Comparison of ENCODE assay signal across 15 cellular contexts in the genomic region with DNA sequence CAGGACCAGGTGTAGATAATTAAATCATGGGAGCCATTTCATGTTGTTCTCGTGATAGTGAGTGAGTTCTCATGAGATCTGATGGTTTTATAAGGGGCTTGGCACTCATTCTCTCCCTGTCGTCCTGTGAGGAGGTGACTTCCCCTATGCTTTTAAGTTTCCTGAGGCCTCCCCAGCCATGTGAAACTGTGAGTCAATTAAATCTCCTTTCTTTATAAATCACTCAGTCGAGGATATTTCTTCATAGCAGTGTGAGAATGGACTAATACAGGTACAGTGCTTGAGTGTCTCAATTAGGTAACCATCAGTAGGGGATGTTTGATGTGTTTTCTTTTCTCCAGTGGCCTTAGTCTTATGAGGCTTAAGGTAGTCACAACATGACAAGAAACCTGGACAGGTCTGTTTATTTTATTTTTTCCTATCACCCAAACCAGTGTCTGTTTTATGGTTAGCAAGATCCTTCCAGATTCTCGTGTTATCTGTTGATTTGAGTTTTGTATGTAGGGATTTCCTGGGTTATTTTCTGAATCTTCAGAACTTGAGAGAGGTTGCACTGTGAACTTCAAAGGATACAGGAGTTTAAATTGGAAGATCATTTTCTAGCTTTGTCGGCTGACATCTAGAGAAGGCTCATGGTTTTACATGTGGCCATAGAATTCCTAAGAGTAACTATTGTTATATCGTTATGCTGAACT. TPM values are rescaled to one million over a fixed set of nuclear protein-coding genes. Genes with fewer than 3 reads are reported as not detected.
DNase-seq lines count a peak whose midpoint lies in the region; ATAC-seq and TF ChIP-seq lines count a peak whose summit lies in the region.
"Had no signal": no experiment of that assay in that cellular context is flagged by ENCODE, and none has a peak within 500 bp of the region (broad histone marks: within the 10 kb centered on the region; RNA-seq: fewer than 3 reads in every experiment).

No MANE protein-coding gene starts in this region.

- CTCF ChIA-PET in CD4-positive, alpha-beta memory T cell (lab: Charles Lee; ENCODE audit: partially characterized antibody): no interaction called here
- CTCF ChIA-PET in T-cell (lab: Charles Lee): interaction anchor here in 1 of 2 donors (0.7 kb wide), 1 partner anchor 18 kb away, joined by 3 read pairs; no protein-coding TSS in a partner anchor

- H3K4me1 ChIP-seq in CD4-positive, alpha-beta memory T cell (ENCODE audit: insufficient read depth, low read length): peaks cover 27% of the 10 kb centered on the region
- H3K4me1 ChIP-seq: HAP-1 had no signal

- no peaks in the 10 kb centered on the region for H3K9me3 ChIP-seq in CD4-positive, alpha-beta memory T cell (ENCODE audit: control insufficient read depth in 1 of 2, low read length in 2 of 2)
- H3K9me3 ChIP-seq: HAP-1 had no signal

- H3K36me3 Mint-ChIP-seq in CD14-positive monocyte: peaks cover 16 to 21% of the 10 kb centered on the region in 2 donors
- H3K36me3 Mint-ChIP-seq in CD4-positive, alpha-beta memory T cell: peaks cover 30 to 38% of the 10 kb centered on the region in 2 donors
- H3K36me3 Mint-ChIP-seq in T-cell: peaks cover 38% of the 10 kb centered on the region
- peaks cover 39% of the 10 kb centered on the region for H3K36me3 Mint-ChIP-seq in memory B cell

- peaks cover 13% of the 10 kb centered on the region for H3K36me3 ChIP-seq in CD4-positive, alpha-beta memory T cell (ENCODE audit: insufficient read depth, low read length)
- H3K36me3 ChIP-seq: neural progenitor cell had no signal

- POLR2A ChIA-PET in CD4-positive, alpha-beta memory T cell (lab: Charles Lee; ENCODE audit: partially characterized antibody): no interaction called here
- POLR2A ChIA-PET in T-cell (lab: Charles Lee): no interaction called here

- no peak overlapping the region for H3K4me3 ChIP-seq in CD4-positive, alpha-beta memory T cell (ENCODE audit: low read length in 2 of 2)
- H3K4me3 ChIP-seq: HAP-1, lung, neural progenitor cell had no signal

- no peaks in the 10 kb centered on the region for H3K27me3 ChIP-seq in CD4-positive, alpha-beta memory T cell (ENCODE audit: insufficient read depth, low read length)
- H3K27me3 ChIP-seq: neural progenitor cell had no signal

- H3K4me3 Mint-ChIP-seq in CD14-positive monocyte (peak overlapping the region in 1 of 2 donors; percentile 26), T-cell (peak overlapping the region; percentile 37 to 55 (median 52)), memory B cell (no peak overlapping the region)
- peak overlapping the region; percentile 7 to 69 (median 56) for H3K4me3 Mint-ChIP-seq in CD4-positive, alpha-beta memory T cell
- H3K4me3 Mint-ChIP-seq: neural progenitor cell had no signal

- H3K27me3 Mint-ChIP-seq in CD14-positive monocyte (ENCODE audit: low read depth in 3 of 3) (peaks cover 0 to 1% (median 0%) of the 10 kb centered on the region in 3 donors), T-cell (no peaks in the 10 kb centered on the region), memory B cell (no peaks in the 10 kb centered on the region)
- no peaks in the 10 kb centered on the region for H3K27me3 Mint-ChIP-seq in CD4-positive, alpha-beta memory T cell

- intact Hi-C loops in CD14-positive monocyte (cut with micrococcal nuclease): no loop called here
- intact Hi-C loops in CD4-positive, alpha-beta memory T cell (cut with micrococcal nuclease): no loop called here

- DNase-seq in CD14-positive monocyte (ENCODE audit: low spot score) (no peak), T-cell (no peak), memory B cell (ENCODE audit: low spot score in 2 of 2) (no peak), A172 (ENCODE audit: low spot score) (no peak), AG08395 (ENCODE audit: low spot score) (no peak), DMS153 (lab: John Stamatoyannopoulos, UW) (no peak)
- peak in 1 of 5 donors; percentile 4 for DNase-seq in CD4-positive, alpha-beta memory T cell
- DNase-seq: anterior cingulate cortex; NCI-H1092; NCI-H2171; SHP77 treated with DMSO at 0.1 percent for 48 hours; stimulated activated naive CD4-positive, alpha-beta T cell treated with Interleukin-2 at 50 U/mL for 16 hours had no signal

- H3K4me1 Mint-ChIP-seq in CD14-positive monocyte (peaks cover 38% of the 10 kb centered on the region), T-cell (peaks cover 46 to 60% (median 51%) of the 10 kb centered on the region in 3 donors), memory B cell (peaks cover 30% of the 10 kb centered on the region)
- peaks cover 36 to 61% (median 47%) of the 10 kb centered on the region in 4 donors for H3K4me1 Mint-ChIP-seq in CD4-positive, alpha-beta memory T cell
- H3K4me1 Mint-ChIP-seq: neural progenitor cell had no signal

- H3K9me3 Mint-ChIP-seq in CD14-positive monocyte (peaks cover 0 to 12% (median 3%) of the 10 kb centered on the region in 7 donors), T-cell (peaks cover 0 to 9% (median 6%) of the 10 kb centered on the region in 3 donors), memory B cell (peaks cover 7% of the 10 kb centered on the region)
- H3K9me3 Mint-ChIP-seq in CD4-positive, alpha-beta memory T cell: peaks cover 0 to 4% (median 2%) of the 10 kb centered on the region in 8 donors
- H3K9me3 Mint-ChIP-seq: neural progenitor cell had no signal

- peak overlapping the region in 4 of 7 donors; percentile 44 to 66 (median 54) for H3K27ac Mint-ChIP-seq in CD14-positive monocyte
- H3K27ac Mint-ChIP-seq in CD4-positive, alpha-beta memory T cell: peak overlapping the region; percentile 27 to 81 (median 69)
- H3K27ac Mint-ChIP-seq in T-cell: peak overlapping the region; percentile 56 to 78
- peak overlapping the region; percentile 49 for H3K27ac Mint-ChIP-seq in memory B cell
- H3K27ac Mint-ChIP-seq: neural progenitor cell had no signal

- H3K27ac ChIP-seq in CD4-positive, alpha-beta memory T cell (ENCODE audit: low read depth, low read length): no peak overlapping the region

- TF ChIP-seq CTCF in CD14-positive monocyte (IDR thresholded peaks at IDR 0.05): no peak

- ATAC-seq in T-cell (replicated peaks in 1 of 4) (peak; percentile 11 to 55 (median 46)), memory B cell (ENCODE audit: low read depth) (no peak)

RNA-seq across cellular contexts. Expression of a gene that starts 32.1 kb away (rescaled TPM):
- polyA plus RNA-seq in CD14-positive monocyte: 10 to 100 TPM; 18.6 to 22.7 TPM
- total RNA-seq in CD4-positive, alpha-beta memory T cell: 10 to 100 TPM; 23.5 to 25.1 TPM
- polyA plus RNA-seq in CD4-positive, alpha-beta memory T cell: 10 to 100 TPM; 30.0 to 36.7 TPM
- 10 to 100 TPM; 13.8 to 19.8 (median 16.6) TPM for total RNA-seq in T-cell
- total RNA-seq in A172 (2014; rRNA removed; shearing (Covaris generic)): 20.8 and 23.4 TPM in 2 replicates

RNA-seq across cellular contexts. Expression of a gene that starts 45.7 kb away (rescaled TPM):
- polyA plus RNA-seq in CD14-positive monocyte: 10 to 100 TPM; 44.7 to 50.5 TPM
- 10 to 100 TPM; 31.2 to 35.5 TPM for total RNA-seq in CD4-positive, alpha-beta memory T cell
- 10 to 100 TPM; 91.7 to 96.6 TPM for polyA plus RNA-seq in CD4-positive, alpha-beta memory T cell
- total RNA-seq in T-cell: 10 to 100 TPM; 24.5 to 28.5 (median 26.8) TPM
- total RNA-seq in A172 (2014; rRNA removed; shearing (Covaris generic)): 89.1 and 98.9 TPM in 2 replicates
